Comparison of ENCODE assay signal across 19 cellular contexts in genomic region chr1:52259886-52260285, GRCh38.
DNase-seq lines count a peak whose midpoint lies in the region; ATAC-seq, FAIRE-seq and TF ChIP-seq lines count a peak whose summit lies in the region.
"Had no signal": no experiment of that assay in that cellular context is flagged by ENCODE, and none has a peak within 500 bp of the region (broad histone marks: within the 10 kb centered on the region; RNA-seq: fewer than 3 reads in every experiment).

No MANE protein-coding gene starts in this region.

- no peak overlapping the region for H4K8ac ChIP-seq in IMR-90 (ENCODE audit: low read depth in 2 of 2, low read length in 2 of 2)

- no CpG with 5 or more reads among the region's 3 CpGs for WGBS in IMR-90 (ENCODE audit: extremely low coverage in 2 of 2, insufficient read length in 1 of 2), 2 experiments

- no peak overlapping the region for H4K5ac ChIP-seq in IMR-90 (ENCODE audit: low read depth, low read length)

- no peak overlapping the region for H3K27ac Mint-ChIP-seq in HFFc6
- H3K27ac Mint-ChIP-seq in MCF 10A (ENCODE audit: low read depth, unreplicated experiment): no peak overlapping the region
- H3K27ac Mint-ChIP-seq: CD4-positive, CD25-positive, alpha-beta regulatory T cell; CD8-positive, alpha-beta T cell had no signal

- H3K4me1 Mint-ChIP-seq in HFFc6 (ENCODE audit: low read depth) (peaks cover 11% of the 10 kb centered on the region; the same call in 1 of the 2 replicates), MCF 10A (ENCODE audit: insufficient read depth, unreplicated experiment) (peaks cover 13% of the 10 kb centered on the region)

- in situ Hi-C loops in IMR-90 (cut with MboI; ENCODE audit: low sequenced_read_pairs): no loop called here

- intact Hi-C loops in IMR-90 (cut with micrococcal nuclease): no loop called here
- intact Hi-C loops in MCF 10A (cut with micrococcal nuclease): no loop called here

- CTCF ChIA-PET in IMR-90 (lab: Yijun Ruan, JAX): no interaction called here
- CTCF ChIA-PET in MCF 10A (lab: Yijun Ruan, JAX): interaction anchor here (0.6 to 1.0 kb wide), 2 partner anchors 20 to 348 kb away, joined by 3 to 4 read pairs; no protein-coding TSS in a partner anchor

- H3K79me1 ChIP-seq in IMR-90 (ENCODE audit: low read depth in 1 of 2, low read length in 2 of 2): peaks cover 5 to 7% of the 10 kb centered on the region in 2 experiments; a peak in 2 of 4 replicates

- ATAC-seq in IMR-90 (ENCODE audit: low read depth): peak; percentile 67; the same call in 1 of the 2 replicates
- no peak for ATAC-seq in HG03520 (IDR thresholded peaks at IDR 0.05; ENCODE audit: unreplicated experiment)
- ATAC-seq: CD8-positive, alpha-beta T cell had no signal

- no peak overlapping the region for H2AK5ac ChIP-seq in IMR-90 (ENCODE audit: low read depth, low read length)

- H4K91ac ChIP-seq in IMR-90 (ENCODE audit: insufficient read depth, low read depth, low read length): no peak overlapping the region

- no peak overlapping the region for H3K56ac ChIP-seq in IMR-90 (ENCODE audit: extremely low read depth, insufficient read depth, low read length)

- H2BK5ac ChIP-seq in IMR-90 (ENCODE audit: low read depth, low read length, poor library complexity, severe bottlenecking): peak overlapping the region; percentile 57

- DNase-seq in IMR-90 (peak; percentile 16), HFFc6 (no peak), MCF 10A (ENCODE audit: unreplicated experiment) (no peak)
- DNase-seq: 8988T; C1 segment of cervical spinal cord; Caco-2; CD4-positive, CD25-positive, alpha-beta regulatory T cell; CD8-positive, alpha-beta T cell; DMS153; DND-41; GM23248; H7; HCEC 1CT had no signal

- H3K4me3 Mint-ChIP-seq in HFFc6 (no peak overlapping the region), MCF 10A (ENCODE audit: unreplicated experiment) (no peak overlapping the region)
- H3K4me3 Mint-ChIP-seq: CD4-positive, CD25-positive, alpha-beta regulatory T cell; CD8-positive, alpha-beta T cell had no signal

- H2AK9ac ChIP-seq in IMR-90 (replicated peaks; ENCODE audit: low read depth, low read length, poor library complexity): no peak overlapping the region

- H3K9me3 ChIP-seq in IMR-90 (ENCODE audit: control insufficient read depth, insufficient read depth, low read length): no peaks in the 10 kb centered on the region
- H3K9me3 ChIP-seq: Caco-2 had no signal

- no peak overlapping the region for H2AFZ ChIP-seq in IMR-90 (replicated peaks; ENCODE audit: low read length, poor library complexity)
- H2AFZ ChIP-seq: GM23248 had no signal

- peaks cover 2% of the 10 kb centered on the region for H3K27me3 Mint-ChIP-seq in HFFc6 (ENCODE audit: insufficient read depth)
- no peaks in the 10 kb centered on the region for H3K27me3 Mint-ChIP-seq in MCF 10A (ENCODE audit: insufficient read depth, unreplicated experiment)

- FAIRE-seq in A204.1 (lab: Jason Lieb, UNC): peak; percentile 35
- FAIRE-seq in endometrium (lab: Jason Lieb, UNC): peak; percentile 23
- FAIRE-seq: GM12892, GM19239, H1 had no signal

- no peaks in the 10 kb centered on the region for H3K36me3 ChIP-seq in IMR-90 (ENCODE audit: control insufficient read depth, insufficient read depth, low read length)

- TF ChIP-seq POLR2A in IMR-90 (IDR thresholded peaks at IDR 0.05; ENCODE audit: low read depth, low read length): no peak

- H3K18ac ChIP-seq in IMR-90 (ENCODE audit: low read depth, low read length): no peak overlapping the region

- BruUV-seq in IMR-90 (replicated peaks; lab: Mats Ljungman, UMichigan) (no TSS peak), MCF 10A (replicated peaks; lab: Mats Ljungman, UMichigan) (no TSS peak)

- H2BK120ac ChIP-seq in IMR-90 (ENCODE audit: low read depth, low read length): no peak overlapping the region

- H3K9me1 ChIP-seq in IMR-90 (ENCODE audit: insufficient read depth, low read length): 0 out of 2 replicates have a peak, but pooled peaks cover 2% of the 10 kb centered on the region

- H2BK20ac ChIP-seq in IMR-90 (ENCODE audit: low read depth, low read length): no peak overlapping the region

- TF ChIP-seq RAD21 in IMR-90 (IDR thresholded peaks at IDR 0.05; ENCODE audit: low read length): no peak

- H3K4me3 ChIP-seq in IMR-90 (ENCODE audit: insufficient read depth, low read depth, low read length): no peak overlapping the region
- H3K4me3 ChIP-seq: GM23248 had no signal

- no peaks in the 10 kb centered on the region for H3K27me3 ChIP-seq in IMR-90 (ENCODE audit: control insufficient read depth, insufficient read depth, low read length)

- no peaks in the 10 kb centered on the region for H3K36me3 Mint-ChIP-seq in HFFc6 (ENCODE audit: low read depth)
- no peaks in the 10 kb centered on the region for H3K36me3 Mint-ChIP-seq in MCF 10A (ENCODE audit: insufficient read depth, unreplicated experiment)

- H2BK15ac ChIP-seq in IMR-90 (ENCODE audit: low read depth, low read length): no peak overlapping the region

- TF ChIP-seq CTCF in IMR-90 (conservative IDR thresholded peaks at IDR 0.05; ENCODE audit: low read depth, low read length) (no peak), HFFc6 (IDR thresholded peaks at IDR 0.05) (no peak), MCF 10A (IDR thresholded peaks at IDR 0.05; ENCODE audit: unreplicated experiment) (no peak)

- H3K14ac ChIP-seq in IMR-90 (replicated peaks; ENCODE audit: low read depth, low read length): no peak overlapping the region

- H3K27ac ChIP-seq in IMR-90 (ENCODE audit: insufficient read depth, low read length): no peak overlapping the region
- H3K27ac ChIP-seq: GM23248 had no signal

- H4K20me1 ChIP-seq in IMR-90 (ENCODE audit: insufficient read depth, low read length): no peaks in the 10 kb centered on the region

- no peak overlapping the region for H3K4ac ChIP-seq in IMR-90 (ENCODE audit: low read depth, low read length)

- H3K9me3 Mint-ChIP-seq in HFFc6 (no peaks in the 10 kb centered on the region), MCF 10A (ENCODE audit: unreplicated experiment) (no peaks in the 10 kb centered on the region)
- H3K9me3 Mint-ChIP-seq: CD8-positive, alpha-beta T cell had no signal

- no peak overlapping the region for H3K23ac ChIP-seq in IMR-90 (ENCODE audit: low read depth, low read length)

- POLR2A ChIA-PET in IMR-90 (lab: Charles Lee; ENCODE audit: unreplicated experiment) (no interaction called here), MCF 10A (lab: Yijun Ruan, JAX) (interaction anchor here (0.7 kb wide), 2 partner anchors 21 to 33 kb away, joined by 3 to 5 read pairs; no protein-coding TSS in a partner anchor)

- dilution Hi-C loops in IMR-90 (cut with HindIII; ENCODE audit: low sequenced_read_pairs, unreplicated experiment): no loop called here

- H3K4me2 ChIP-seq in IMR-90 (ENCODE audit: low read depth, low read length): no peak overlapping the region

- peaks cover 6% of the 10 kb centered on the region for H3K4me1 ChIP-seq in IMR-90 (ENCODE audit: control insufficient read depth, insufficient read depth, low read length)
- H3K4me1 ChIP-seq: Caco-2 had no signal

- no peak overlapping the region for H3K9ac ChIP-seq in IMR-90 (ENCODE audit: low read depth, low read length)
- H3K9ac ChIP-seq: GM23248 had no signal

TF ChIP-seq in IMR-90, 13 proteins besides CTCF, POLR2A, EP300 and RAD21:
- TF ChIP-seq USF2 (IDR thresholded peaks at IDR 0.05; ENCODE audit: low read depth, low read length) (no peak), RCOR1 (IDR thresholded peaks at IDR 0.05; ENCODE audit: insufficient replicate concordance, low read length) (no peak), BHLHE40 (IDR thresholded peaks at IDR 0.05; ENCODE audit: low read depth, low read length) (no peak), MXI1 (IDR thresholded peaks at IDR 0.05; ENCODE audit: borderline replicate concordance, low read depth, low read length) (no peak), NFE2L2 (IDR thresholded peaks at IDR 0.05; ENCODE audit: low read depth, low read length) (peak; percentile 74; the same call in 1 of the 2 replicates), SMC3 (IDR thresholded peaks at IDR 0.05; ENCODE audit: low read depth, low read length) (no peak)
